ENCODE assay signal across 8 cellular contexts in the genomic region with DNA sequence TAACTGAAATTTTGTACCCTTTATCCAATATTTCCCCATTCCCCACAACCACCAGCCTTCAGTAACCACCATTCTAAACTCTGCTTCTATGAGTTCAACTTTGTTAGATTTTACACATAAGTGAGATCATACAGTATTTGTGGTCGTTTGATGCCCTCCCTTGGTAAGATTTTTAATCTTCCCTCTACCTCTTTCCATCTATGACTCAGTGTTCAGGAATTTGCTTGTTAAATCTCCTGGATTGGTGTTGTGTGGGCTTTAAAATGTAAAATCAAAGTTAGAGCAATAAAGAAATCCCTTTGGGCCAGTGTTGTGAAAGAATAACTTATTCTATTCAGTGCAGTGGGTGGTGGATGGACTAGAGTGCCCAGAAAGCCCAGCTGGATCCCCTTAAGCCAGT. TPM values are rescaled to one million over a fixed set of nuclear protein-coding genes. Genes with fewer than 3 reads are reported as not detected.
A peak's percentile ranks its signal among the peaks of the same experiment; 100 is the strongest.
DNase-seq lines count a peak whose midpoint lies in the region; ATAC-seq and TF ChIP-seq lines count a peak whose summit lies in the region.

No MANE protein-coding gene starts in this region.

- H3K4me1 ChIP-seq in Panc1 (ENCODE audit: control insufficient read depth, insufficient read depth, low read length) (peaks cover 7% of the 10 kb centered on the region; the same call in 1 of the 2 replicates), heart right ventricle (no peaks in the 10 kb centered on the region)

- no peak overlapping the region for H3K4me3 ChIP-seq in Panc1 (ENCODE audit: low read depth in 2 of 2, low read length in 2 of 2)
- no peak overlapping the region for H3K4me3 ChIP-seq in heart right ventricle

- H3K27ac ChIP-seq in Panc1 (ENCODE audit: low read length) = no peak overlapping the region
- no peak overlapping the region for H3K27ac ChIP-seq in heart right ventricle

- H3K27me3 ChIP-seq in Panc1 (ENCODE audit: control insufficient read depth, insufficient read depth, low read length) (no peaks in the 10 kb centered on the region), heart right ventricle (peaks cover 0 to 28% (median 0%) of the 10 kb centered on the region in 7 donors)

- peak; percentile 78 for ATAC-seq in Panc1
- no peak for ATAC-seq in heart right ventricle
- ATAC-seq in T-cell (replicated peaks in 1 of 4) = no peak

- H3K27me3 Mint-ChIP-seq in type B pancreatic cell = no peaks in the 10 kb centered on the region
- H3K27me3 Mint-ChIP-seq in T-cell = peaks cover 0 to 13% of the 10 kb centered on the region in 2 donors

- H3K4me3 Mint-ChIP-seq in type B pancreatic cell = no peak overlapping the region
- no peak overlapping the region for H3K4me3 Mint-ChIP-seq in T-cell

- TF ChIP-seq CTCF in Panc1 (IDR thresholded peaks at IDR 0.05) (no peak), type B pancreatic cell (conservative IDR thresholded peaks at IDR 0.05) (no peak), heart right ventricle (IDR thresholded peaks at IDR 0.05) (peak in 1 of 9 donors; percentile 10)

- H3K27ac Mint-ChIP-seq in type B pancreatic cell = no peak overlapping the region
- H3K27ac Mint-ChIP-seq in T-cell = no peak overlapping the region

- peaks cover 5% of the 10 kb centered on the region for H3K9me3 Mint-ChIP-seq in type B pancreatic cell
- H3K9me3 Mint-ChIP-seq in T-cell = no peaks in the 10 kb centered on the region

- no peaks in the 10 kb centered on the region for H3K36me3 ChIP-seq in Panc1 (ENCODE audit: control insufficient read depth, insufficient read depth, low read length)
- H3K36me3 ChIP-seq in heart right ventricle = no peaks in the 10 kb centered on the region

- H3K9me3 ChIP-seq in Panc1 (ENCODE audit: control insufficient read depth, insufficient read depth, low read depth, low read length) (no peaks in the 10 kb centered on the region), heart right ventricle (no peaks in the 10 kb centered on the region)

- WGBS in heart right ventricle, 2 donors = 52 to 53% methylated on average over 1 of the region's 1 CpG

- in situ Hi-C loops in Panc1 (cut with HindIII; ENCODE audit: low pct_unique_long_range_greater_than_20kb, low sequenced_read_pairs) = no loop called here

- H3K4me1 Mint-ChIP-seq in type B pancreatic cell (ENCODE audit: unreplicated experiment) (peaks cover 5% of the 10 kb centered on the region), T-cell (no peaks in the 10 kb centered on the region)

- H3K36me3 Mint-ChIP-seq in type B pancreatic cell = no peaks in the 10 kb centered on the region
- H3K36me3 Mint-ChIP-seq in T-cell = no peaks in the 10 kb centered on the region

- intact Hi-C loops in Panc1 (cut with micrococcal nuclease; ENCODE audit: unreplicated experiment) (loop anchor here (10.0 kb wide), 1 partner anchor 74 kb away; no protein-coding TSS in a partner anchor), heart right ventricle (cut with DNase I) (no loop called here)

- no TSS peak for BruUV-seq in Panc1 (replicated peaks; lab: Mats Ljungman, UMichigan)

- CTCF ChIA-PET in Panc1 (lab: Charles Lee) = no interaction called here
- CTCF ChIA-PET in T-cell (lab: Charles Lee) = no interaction called here

- POLR2A ChIA-PET in Panc1 (lab: Charles Lee) = no interaction called here
- POLR2A ChIA-PET in T-cell (lab: Charles Lee) = no interaction called here

- DNase-seq in GM04504 (ENCODE audit: low read depth) (peak; percentile 45), Panc1 (ENCODE audit: low read depth, low spot score) (peak; percentile 18), dedifferentiated amniotic fluid mesenchymal stem cell (ENCODE audit: extremely low spot score) (peak; percentile 32), non-pigmented ciliary epithelial cell (ENCODE audit: low read depth) (peak; percentile 42), type B pancreatic cell (ENCODE audit: extremely low spot score, unreplicated experiment) (no peak), NCI-H2081 (lab: John Stamatoyannopoulos, UW) (no peak), heart right ventricle (no peak), T-cell (no peak)

RNA-seq across cellular contexts. Expression of a gene that starts 37.4 kb away (rescaled TPM):
- total RNA-seq in Panc1 (2021; ENCODE audit: unreplicated experiment) (34.5 TPM), type B pancreatic cell (ENCODE audit: low replicate concordance) (10.0 and 17.0 TPM in 2 replicates), heart right ventricle (10 to 100 TPM in 1 of 10 donors, 1 to 10 TPM in 9; 4.9 to 12.6 (median 7.4) TPM), T-cell (under 1 TPM; 0.23 to 0.41 (median 0.35) TPM)
- 19.5 TPM for polyA plus RNA-seq in Panc1 (2012; ENCODE audit: insufficient read length)
- 1 to 10 TPM; 2.4 to 3.7 TPM for polyA plus RNA-seq in heart right ventricle

Comparison
In these comparisons a context has a peak if more than half of its experiments do, and no peak if none do; other contexts are left out.
1. DNase-seq: peak in GM04504 (single experiment), Panc1 (single experiment), dedifferentiated amniotic fluid mesenchymal stem cell (single experiment) and non-pigmented ciliary epithelial cell (single experiment); none in type B pancreatic cell (single experiment), NCI-H2081 (0 of 2), heart right ventricle (0 of 2) and T-cell (0 of 34).